Comparison of ENCODE assay signal across 9 cellular contexts in genomic region chrX:69221239-69222102, GRCh38. TPM values are rescaled to one million over a fixed set of nuclear protein-coding genes. Genes with fewer than 3 reads are reported as not detected.
DNase-seq lines count a peak whose midpoint lies in the region; ATAC-seq, FAIRE-seq and TF ChIP-seq lines count a peak whose summit lies in the region.
"Had no signal": no experiment of that assay in that cellular context is flagged by ENCODE, and none has a peak within 500 bp of the region (broad histone marks: within the 10 kb centered on the region; RNA-seq: fewer than 3 reads in every experiment).

No MANE protein-coding gene starts in this region.

- no peak for DNase-seq in GM19239 (ENCODE audit: insufficient read length, low spot score)
- peak; percentile 41 for DNase-seq in chondrocyte (ENCODE audit: low spot score)
- DNase-seq in gastrocnemius medialis, result no peak
- DNase-seq in AG08396 (ENCODE audit: low spot score), result no peak
- DNase-seq in DMS 273 treated with DMSO at 0.1 percent for 48 hours (lab: John Stamatoyannopoulos, UW), result no peak

- no peak overlapping the region for H3K27ac ChIP-seq in neural cell (ENCODE audit: low read length)
- H3K27ac ChIP-seq in gastrocnemius medialis, result no peak overlapping the region
- H3K27ac ChIP-seq: parathyroid adenoma had no signal

- peaks cover 3% of the 10 kb centered on the region for H3K9me3 Mint-ChIP-seq in chondrocyte (ENCODE audit: low read depth)

- no peak for TF ChIP-seq RAD21 in neural cell (conservative IDR thresholded peaks at IDR 0.05)

- TF ChIP-seq POLR2A in gastrocnemius medialis (IDR thresholded peaks at IDR 0.05), result no peak

- no peak overlapping the region for H2AFZ ChIP-seq in neural cell (ENCODE audit: low read depth, low read length)
- H2AFZ ChIP-seq: parathyroid adenoma had no signal

- ATAC-seq in HG02870 (IDR thresholded peaks at IDR 0.05; ENCODE audit: unreplicated experiment) (peak; percentile 19), gastrocnemius medialis (no peak)

- H4K20me1 ChIP-seq in neural cell (ENCODE audit: insufficient read depth), result no peaks in the 10 kb centered on the region

- no peaks in the 10 kb centered on the region for H3K27me3 Mint-ChIP-seq in chondrocyte (ENCODE audit: low read depth)

- TF ChIP-seq CTCF in chondrocyte (IDR thresholded peaks at IDR 0.05) (no peak), neural cell (IDR thresholded peaks at IDR 0.05; ENCODE audit: poor library complexity, severe bottlenecking) (no peak), gastrocnemius medialis (IDR thresholded peaks at IDR 0.05 in 4 of 5, conservative IDR thresholded peaks at IDR 0.05 in 1 of 5) (no peak)

- H3K9me3 ChIP-seq in neural cell (ENCODE audit: low read length), result no peaks in the 10 kb centered on the region
- H3K9me3 ChIP-seq in gastrocnemius medialis, result no peaks in the 10 kb centered on the region

- H3K36me3 ChIP-seq in neural cell (ENCODE audit: insufficient read depth, low read length) (no peaks in the 10 kb centered on the region), gastrocnemius medialis (no peaks in the 10 kb centered on the region)

- in situ Hi-C loops in gastrocnemius medialis (cut with MboI; ENCODE audit: low sequenced_read_pairs in 4 of 4), result no loop called here

- no peak for TF ChIP-seq EP300 in neural cell (conservative IDR thresholded peaks at IDR 0.05; ENCODE audit: poor library complexity, severe bottlenecking)

- H3K27me3 ChIP-seq in neural cell (ENCODE audit: insufficient read depth, low read depth, low read length), result no peaks in the 10 kb centered on the region
- peaks cover 0 to 3% (median 0%) of the 10 kb centered on the region in 3 donors for H3K27me3 ChIP-seq in gastrocnemius medialis

- no peaks in the 10 kb centered on the region for H3K4me1 Mint-ChIP-seq in chondrocyte (ENCODE audit: low read depth)

- H3F3A ChIP-seq in neural cell (ENCODE audit: insufficient read depth, low read length, poor library complexity, severe bottlenecking), result no peaks in the 10 kb centered on the region

- no peak overlapping the region for H3K27ac Mint-ChIP-seq in chondrocyte (ENCODE audit: unreplicated experiment)

- H3K36me3 Mint-ChIP-seq in chondrocyte (ENCODE audit: low read depth), result no peaks in the 10 kb centered on the region

- H3K4me2 ChIP-seq in neural cell (ENCODE audit: low read length), result no peak overlapping the region

- H3K9ac ChIP-seq in neural cell (ENCODE audit: low read length), result peak overlapping the region; percentile 3
- H3K9ac ChIP-seq: parathyroid adenoma had no signal

- peak; percentile 56 for FAIRE-seq in GM19239 (lab: Jason Lieb, UNC)
- FAIRE-seq: D721Med had no signal

- H3K4me3 Mint-ChIP-seq in chondrocyte (ENCODE audit: unreplicated experiment), result no peak overlapping the region

- H3K79me2 ChIP-seq in neural cell (replicated peaks; ENCODE audit: insufficient read depth, low read length), result no peaks in the 10 kb centered on the region
- H3K79me2 ChIP-seq: parathyroid adenoma had no signal

- no peaks in the 10 kb centered on the region for H3K4me1 ChIP-seq in gastrocnemius medialis

- H3K9me2 ChIP-seq in neural cell (ENCODE audit: insufficient read depth, low read length), result no peaks in the 10 kb centered on the region

- intact Hi-C loops in gastrocnemius medialis (cut with DNase I; ENCODE audit: low total_unique reads), result loop anchor here (1.0 kb wide), 1 partner anchor 127 kb away; no protein-coding TSS in a partner anchor

- H3K4me3 ChIP-seq in neural cell (ENCODE audit: low read length), result peak overlapping the region; percentile 37
- H3K4me3 ChIP-seq in gastrocnemius medialis, result no peak overlapping the region

TF ChIP-seq in neural cell, 6 proteins besides CTCF, POLR2A, EP300 and RAD21:
- TF ChIP-seq SMC3 (conservative IDR thresholded peaks at IDR 0.05; ENCODE audit: poor library complexity), result no peak
- TF ChIP-seq EZH2 (IDR thresholded peaks at IDR 0.05; ENCODE audit: borderline replicate concordance, insufficient read depth, low read length, poor library complexity, severe bottlenecking), result no peak
- TF ChIP-seq TAF1 (IDR thresholded peaks at IDR 0.05; ENCODE audit: low read depth), result no peak
- no peak for TF ChIP-seq REST (IDR thresholded peaks at IDR 0.05; ENCODE audit: borderline replicate concordance)
- TF ChIP-seq POLR2AphosphoS5 (IDR thresholded peaks at IDR 0.05), result no peak
- no peak for TF ChIP-seq MXI1 (conservative IDR thresholded peaks at IDR 0.05; ENCODE audit: poor library complexity, severe bottlenecking)

RNA-seq across cellular contexts. Expression of gene PJA1, which starts 56.2 kb away (rescaled TPM):
- total RNA-seq in chondrocyte (20.7 to 34.8 TPM (median 30.1 TPM) in 3 replicates), gastrocnemius medialis (1 to 10 TPM; 2.5 to 9.6 (median 7.6) TPM)
- polyA plus RNA-seq in neural cell, result 214 and 225 TPM in 2 replicates
- 207 and 208 TPM in 2 replicates for polyA minus RNA-seq in neural cell
